1 cellular context compared by ENCODE assay signal in the genomic region with DNA sequence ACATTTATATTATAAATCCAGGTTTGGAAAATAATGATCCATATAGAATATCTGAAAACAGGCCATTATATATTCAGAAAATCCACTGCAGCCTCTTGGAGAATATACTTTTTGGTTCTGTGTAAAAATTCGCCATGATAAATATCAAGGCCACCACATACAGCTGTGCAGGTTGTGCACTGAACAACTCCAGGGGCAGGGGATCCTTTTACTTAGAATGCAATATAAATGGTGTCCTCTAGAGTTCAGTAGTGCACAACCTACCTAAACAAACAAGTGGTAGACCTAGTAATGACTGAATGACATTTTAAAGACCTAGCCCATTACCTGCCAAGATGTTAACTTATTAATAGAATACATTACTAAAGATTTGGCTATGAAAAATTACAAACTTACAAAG.
TF ChIP-seq lines count a peak whose summit lies in the region.

No MANE protein-coding gene starts in this region.

TF ChIP-seq in HEK293, 187 proteins besides CTCF, POLR2A, EP300 and RAD21 (continued from another document):
- TF ChIP-seq, protein P1, sequence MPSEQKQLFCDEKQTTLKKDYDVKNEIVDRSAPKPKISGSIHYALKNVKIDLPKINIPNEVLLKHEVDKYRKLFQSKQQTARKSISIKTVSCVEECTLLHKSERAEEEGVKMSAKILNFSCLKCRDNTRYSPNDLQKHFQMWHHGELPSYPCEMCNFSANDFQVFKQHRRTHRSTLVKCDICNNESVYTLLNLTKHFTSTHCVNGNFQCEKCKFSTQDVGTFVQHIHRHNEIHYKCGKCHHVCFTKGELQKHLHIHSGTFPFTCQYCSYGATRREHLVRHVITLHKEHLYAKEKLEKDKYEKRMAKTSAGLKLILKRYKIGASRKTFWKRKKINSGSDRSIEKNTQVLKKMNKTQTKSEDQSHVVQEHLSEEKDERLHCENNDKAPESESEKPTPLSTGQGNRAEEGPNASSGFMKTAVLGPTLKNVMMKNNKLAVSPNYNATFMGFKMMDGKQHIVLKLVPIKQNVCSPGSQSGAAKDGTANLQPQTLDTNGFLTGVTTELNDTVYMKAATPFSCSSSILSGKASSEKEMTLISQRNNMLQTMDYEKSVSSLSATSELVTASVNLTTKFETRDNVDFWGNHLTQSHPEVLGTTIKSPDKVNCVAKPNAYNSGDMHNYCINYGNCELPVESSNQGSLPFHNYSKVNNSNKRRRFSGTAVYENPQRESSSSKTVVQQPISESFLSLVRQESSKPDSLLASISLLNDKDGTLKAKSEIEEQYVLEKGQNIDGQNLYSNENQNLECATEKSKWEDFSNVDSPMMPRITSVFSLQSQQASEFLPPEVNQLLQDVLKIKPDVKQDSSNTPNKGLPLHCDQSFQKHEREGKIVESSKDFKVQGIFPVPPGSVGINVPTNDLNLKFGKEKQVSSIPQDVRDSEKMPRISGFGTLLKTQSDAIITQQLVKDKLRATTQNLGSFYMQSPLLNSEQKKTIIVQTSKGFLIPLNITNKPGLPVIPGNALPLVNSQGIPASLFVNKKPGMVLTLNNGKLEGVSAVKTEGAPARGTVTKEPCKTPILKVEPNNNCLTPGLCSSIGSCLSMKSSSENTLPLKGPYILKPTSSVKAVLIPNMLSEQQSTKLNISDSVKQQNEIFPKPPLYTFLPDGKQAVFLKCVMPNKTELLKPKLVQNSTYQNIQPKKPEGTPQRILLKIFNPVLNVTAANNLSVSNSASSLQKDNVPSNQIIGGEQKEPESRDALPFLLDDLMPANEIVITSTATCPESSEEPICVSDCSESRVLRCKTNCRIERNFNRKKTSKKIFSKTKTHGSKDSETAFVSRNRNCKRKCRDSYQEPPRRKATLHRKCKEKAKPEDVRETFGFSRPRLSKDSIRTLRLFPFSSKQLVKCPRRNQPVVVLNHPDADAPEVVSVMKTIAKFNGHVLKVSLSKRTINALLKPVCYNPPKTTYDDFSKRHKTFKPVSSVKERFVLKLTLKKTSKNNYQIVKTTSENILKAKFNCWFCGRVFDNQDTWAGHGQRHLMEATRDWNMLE (tag by site-specific recombination; conservative IDR thresholded peaks at IDR 0.05; ENCODE audit: low read depth), result no peak
- TF ChIP-seq ZFP41 (tag by site-specific recombination; IDR thresholded peaks at IDR 0.05; ENCODE audit: borderline replicate concordance) (no peak), ZNF610 (tag by site-specific recombination; IDR thresholded peaks at IDR 0.05; ENCODE audit: borderline replicate concordance) (no peak)
